In the genomic region with DNA sequence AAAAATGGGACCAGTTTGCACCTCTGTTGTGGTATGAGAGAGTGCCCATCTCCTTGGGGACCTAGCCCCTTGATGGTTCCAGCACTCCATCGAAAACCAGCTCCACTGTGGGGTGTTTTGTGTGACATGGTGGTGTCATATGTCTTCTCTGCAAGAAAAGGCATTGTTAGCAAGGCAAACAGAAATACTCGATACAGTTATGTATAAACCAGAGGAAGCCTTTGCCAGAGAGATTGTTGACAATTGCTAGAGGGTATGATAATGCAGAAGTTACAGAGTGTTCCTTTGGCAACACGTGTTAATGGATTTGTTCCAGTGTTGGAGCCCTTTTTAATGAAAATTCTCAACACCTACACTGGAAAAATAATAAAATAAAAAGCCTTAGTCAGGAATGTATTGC, we compare ENCODE assay signal across 21 cellular contexts.
DNase-seq lines count a peak whose midpoint lies in the region; ATAC-seq and TF ChIP-seq lines count a peak whose summit lies in the region.
"Had no signal": no experiment of that assay in that cellular context is flagged by ENCODE, and none has a peak within 500 bp of the region (broad histone marks: within the 10 kb centered on the region; RNA-seq: fewer than 3 reads in every experiment).

No MANE protein-coding gene starts in this region.

- no peak overlapping the region for H3K4me3 Mint-ChIP-seq in activated CD8-positive, alpha-beta memory T cell treated with anti-CD3 and anti-CD28 coated beads, Interleukin-2, amount 10 ng/mL, durations not matched to agents 7 days and 5 days
- H3K4me3 Mint-ChIP-seq in nephron progenitor cell = no peak overlapping the region
- H3K4me3 Mint-ChIP-seq: CD4-positive, alpha-beta T cell; natural killer cell; T-cell; WTC11 had no signal

- H3K27me3 Mint-ChIP-seq in activated CD8-positive, alpha-beta memory T cell treated with anti-CD3 and anti-CD28 coated beads, Interleukin-2, amount 10 ng/mL, durations not matched to agents 7 days and 5 days = peaks cover 16% of the 10 kb centered on the region
- H3K27me3 Mint-ChIP-seq in nephron progenitor cell (ENCODE audit: low read depth, poor library complexity) = peaks cover 20% of the 10 kb centered on the region
- H3K27me3 Mint-ChIP-seq: T-cell had no signal

- DNase-seq in NCI-H2171 treated with DMSO at 0.1 percent for 48 hours (lab: John Stamatoyannopoulos, UW) (peak; percentile 10), NCI-H2171 (lab: John Stamatoyannopoulos, UW) (no peak), kidney tubule cell (ENCODE audit: low spot score) (peak; percentile 23), substantia nigra (lab: John Stamatoyannopoulos, UW) (peak in 1 of 49 donors; percentile 44), nephron progenitor cell (no peak)
- DNase-seq in activated CD8-positive, alpha-beta memory T cell treated with anti-CD3 and anti-CD28 coated beads, Interleukin-2, amount 10 ng/mL, durations not matched to agents 7 days and 5 days = no peak
- DNase-seq: activated naive CD4-positive, alpha-beta T cell; CD4-positive, alpha-beta T cell; esophagus squamous epithelium; kidney glomerular epithelial cell; natural killer cell; NCI-H1417 treated with DMSO at 0.1 percent for 48 hours; NCI-H774; retina; stimulated activated CD4-positive, alpha-beta T cell treated with anti-CD3 and anti-CD28 coated beads, Interleukin-2, amount 100 ng/mL, for 24 hours; T-cell; tibial artery had no signal

- peak overlapping the region; percentile 75 for H3K27ac ChIP-seq in angular gyrus (ENCODE audit: low read depth, low read length)
- peak overlapping the region; percentile 22 for H3K27ac ChIP-seq in substantia nigra (ENCODE audit: low read depth, low read length, poor library complexity, severe bottlenecking)
- H3K27ac ChIP-seq: KMS-11, tibial artery had no signal

- no peak for TF ChIP-seq CTCF in nephron progenitor cell (IDR thresholded peaks at IDR 0.05)

- no peaks in the 10 kb centered on the region for H3K36me3 Mint-ChIP-seq in activated CD8-positive, alpha-beta memory T cell treated with anti-CD3 and anti-CD28 coated beads, Interleukin-2, amount 10 ng/mL, durations not matched to agents 7 days and 5 days
- H3K36me3 Mint-ChIP-seq in nephron progenitor cell (ENCODE audit: low read depth) = peaks cover 40% of the 10 kb centered on the region
- H3K36me3 Mint-ChIP-seq: natural killer cell had no signal

- no peaks in the 10 kb centered on the region for H3K4me1 Mint-ChIP-seq in activated CD8-positive, alpha-beta memory T cell treated with anti-CD3 and anti-CD28 coated beads, Interleukin-2, amount 10 ng/mL, durations not matched to agents 7 days and 5 days
- peaks cover 20% of the 10 kb centered on the region for H3K4me1 Mint-ChIP-seq in nephron progenitor cell
- H3K4me1 Mint-ChIP-seq: natural killer cell had no signal

- ATAC-seq in GM18520 (IDR thresholded peaks at IDR 0.05; ENCODE audit: unreplicated experiment) = no peak
- no peak for ATAC-seq in activated CD8-positive, alpha-beta memory T cell treated with anti-CD3 and anti-CD28 coated beads, Interleukin-2, amount 10 ng/mL, durations not matched to agents 7 days and 5 days
- ATAC-seq: natural killer cell, T-cell, WTC11 had no signal

- CTCF ChIA-PET in activated CD8-positive, alpha-beta memory T cell treated with anti-CD3 and anti-CD28 coated beads, Interleukin-2, amount 10 ng/mL, durations not matched to agents 7 days and 5 days (lab: Charles Lee) = no interaction called here

- no peaks in the 10 kb centered on the region for H3K9me3 Mint-ChIP-seq in activated CD8-positive, alpha-beta memory T cell treated with anti-CD3 and anti-CD28 coated beads, Interleukin-2, amount 10 ng/mL, durations not matched to agents 7 days and 5 days (ENCODE audit: low read depth)
- H3K9me3 Mint-ChIP-seq in nephron progenitor cell = peaks cover 25% of the 10 kb centered on the region
- H3K9me3 Mint-ChIP-seq: CD4-positive, alpha-beta T cell; natural killer cell had no signal

- no peak overlapping the region for H3K27ac Mint-ChIP-seq in activated CD8-positive, alpha-beta memory T cell treated with anti-CD3 and anti-CD28 coated beads, Interleukin-2, amount 10 ng/mL, durations not matched to agents 7 days and 5 days
- no peak overlapping the region for H3K27ac Mint-ChIP-seq in nephron progenitor cell
- H3K27ac Mint-ChIP-seq: CD4-positive, alpha-beta T cell; natural killer cell; T-cell; WTC11 had no signal

Comparison
In these comparisons a context has a peak if more than half of its experiments do, and no peak if none do; other contexts are left out.
1. DNase-seq: peak in NCI-H2171 treated with DMSO at 0.1 percent for 48 hours (single experiment) and kidney tubule cell (single experiment); none in NCI-H2171 (single experiment), activated CD8-positive, alpha-beta memory T cell treated with anti-CD3 and anti-CD28 coated beads, Interleukin-2, amount 10 ng/mL, durations not matched to agents 7 days and 5 days (single experiment) and nephron progenitor cell (single experiment).